ENCODE assay signal across 16 cellular contexts in genomic region chr6:107082045-107082444, GRCh38. TPM values are rescaled to one million over a fixed set of nuclear protein-coding genes. Genes with fewer than 3 reads are reported as not detected.
DNase-seq lines count a peak whose midpoint lies in the region; ATAC-seq and TF ChIP-seq lines count a peak whose summit lies in the region.
"Had no signal": no experiment of that assay in that cellular context is flagged by ENCODE, and none has a peak within 500 bp of the region (broad histone marks: within the 10 kb centered on the region; RNA-seq: fewer than 3 reads in every experiment).

No MANE protein-coding gene starts in this region.

- peaks cover 5% of the 10 kb centered on the region; the same call in 1 of the 2 replicates for H3K36me3 ChIP-seq in RWPE2 (ENCODE audit: low read depth)
- H3K36me3 ChIP-seq in heart right ventricle = no peaks in the 10 kb centered on the region
- peaks cover 0 to 12% (median 0%) of the 10 kb centered on the region in 6 donors for H3K36me3 ChIP-seq in spleen
- H3K36me3 ChIP-seq: prostate gland, vagina had no signal

- DNase-seq in RWPE2 (ENCODE audit: low spot score) (no peak), heart right ventricle (no peak), GM10266 (ENCODE audit: extremely low spot score) (no peak), spleen (no peak)
- DNase-seq: activated CD8-positive, alpha-beta memory T cell treated with anti-CD3 and anti-CD28 coated beads, Interleukin-2, amount 10 ng/mL, durations not matched to agents 7 days and 5 days; activated naive CD8-positive, alpha-beta T cell treated with anti-CD3 and anti-CD28 coated beads for 36 hours; KG1; NCI-H526; stimulated activated CD4-positive, alpha-beta T cell treated with anti-CD3 and anti-CD28 coated beads, Interleukin-2, amount 100 ng/mL, for 48 hours had no signal

- intact Hi-C loops in heart right ventricle (cut with DNase I) = no loop called here
- intact Hi-C loops in spleen (cut with DNase I; ENCODE audit: low total_unique reads) = no loop called here

- TF ChIP-seq CTCF in 22Rv1 (IDR thresholded peaks at IDR 0.05) (peak; percentile 5; the same call in 1 of the 2 replicates), RWPE2 (IDR thresholded peaks at IDR 0.05; ENCODE audit: poor library complexity, severe bottlenecking) (no peak), heart right ventricle (IDR thresholded peaks at IDR 0.05) (peak in 3 of 9 donors; percentile 12 to 26 (median 22)), GM10266 (IDR thresholded peaks at IDR 0.05; ENCODE audit: control insufficient read depth, insufficient read depth, low read depth, missing control alignments) (no peak), spleen (IDR thresholded peaks at IDR 0.05 in 8 of 11, conservative IDR thresholded peaks at IDR 0.05 in 3 of 11) (no peak)

- ATAC-seq in RWPE2 (ENCODE audit: low read depth) (peak; percentile 63), heart right ventricle (peak in 5 of 8 donors; percentile 57 to 76 (median 69)), HG02852 (IDR thresholded peaks at IDR 0.05; ENCODE audit: unreplicated experiment) (no peak)
- ATAC-seq: esophagus mucosa; stimulated activated effector memory CD8-positive, alpha-beta T cell treated with anti-CD3 and anti-CD28 coated beads, Interleukin-12 subunit alpha, Interleukin-12 subunit beta, amount 100 ng/mL, for 72 hours had no signal

- H3K27ac ChIP-seq in 22Rv1 (no peak overlapping the region), RWPE2 (ENCODE audit: poor library complexity, severe bottlenecking) (no peak overlapping the region), heart right ventricle (no peak overlapping the region), spleen (no peak overlapping the region)
- H3K27ac ChIP-seq: prostate gland, vagina had no signal

- no peaks in the 10 kb centered on the region for H3K27me3 ChIP-seq in RWPE2 (ENCODE audit: insufficient read depth, poor library complexity, severe bottlenecking)
- no peaks in the 10 kb centered on the region for H3K27me3 ChIP-seq in heart right ventricle
- H3K27me3 ChIP-seq in spleen (replicated peaks in 1 of 7) = no peaks in the 10 kb centered on the region
- H3K27me3 ChIP-seq: vagina had no signal

- H3K4me3 ChIP-seq in RWPE2 (ENCODE audit: severe bottlenecking) (no peak overlapping the region), heart right ventricle (no peak overlapping the region), spleen (no peak overlapping the region)
- H3K4me3 ChIP-seq: prostate gland, vagina had no signal

- no peak for TF ChIP-seq POLR2A in spleen (IDR thresholded peaks at IDR 0.05)

- WGBS in heart right ventricle, 2 donors = 45 to 49% methylated on average over 4 of the region's 4 CpGs
- 66 to 76% (median 68%) methylated on average over 4 of the region's 4 CpGs for WGBS in spleen, 5 donors

- H3K4me1 ChIP-seq in RWPE2 (ENCODE audit: insufficient read depth, poor library complexity, severe bottlenecking) (no peaks in the 10 kb centered on the region), heart right ventricle (peaks cover 0 to 6% (median 0%) of the 10 kb centered on the region in 9 donors), spleen (no peaks in the 10 kb centered on the region)
- H3K4me1 ChIP-seq: Caco-2, prostate gland, vagina had no signal

- H3K9me3 ChIP-seq in RWPE2 (ENCODE audit: severe bottlenecking) (no peaks in the 10 kb centered on the region), heart right ventricle (no peaks in the 10 kb centered on the region), spleen (peaks cover 0 to 11% (median 2%) of the 10 kb centered on the region in 8 donors)
- H3K9me3 ChIP-seq: Caco-2, prostate gland, vagina had no signal

RNA-seq across cellular contexts. Expression of gene BEND3, which starts 33.3 kb away (rescaled TPM):
- total RNA-seq in heart right ventricle = 1 to 10 TPM in 8 of 10 donors, under 1 TPM in 2; 0.78 to 2.3 (median 1.5) TPM
- under 1 TPM; 0.37 to 0.51 TPM for polyA plus RNA-seq in heart right ventricle
- 1 to 10 TPM; 1.5 to 2.6 (median 2.2) TPM for total RNA-seq in spleen
- under 1 TPM; 0.37 to 0.83 (median 0.64) TPM for polyA plus RNA-seq in spleen

RNA-seq across cellular contexts. Expression of gene MTRES1, which starts 54.0 kb away (rescaled TPM):
- total RNA-seq in heart right ventricle = 10 to 100 TPM; 24.8 to 39.1 (median 35.7) TPM
- polyA plus RNA-seq in heart right ventricle = 10 to 100 TPM; 26.5 to 72.1 TPM
- total RNA-seq in spleen = 10 to 100 TPM in 5 of 7 donors, 1 to 10 TPM in 2; 9.4 to 25.3 (median 14.1) TPM
- 10 to 100 TPM; 20.2 to 27.8 (median 22.8) TPM for polyA plus RNA-seq in spleen
